11 cellular contexts compared by ENCODE assay signal in genomic region chr2:96115631-96116423, GRCh38. TPM values are rescaled to one million over a fixed set of nuclear protein-coding genes. Genes with fewer than 3 reads are reported as not detected.
DNase-seq lines count a peak whose midpoint lies in the region; ATAC-seq, FAIRE-seq and TF ChIP-seq lines count a peak whose summit lies in the region.
"Had no signal": no experiment of that assay in that cellular context is flagged by ENCODE, and none has a peak within 500 bp of the region (broad histone marks: within the 10 kb centered on the region; RNA-seq: fewer than 3 reads in every experiment).

No MANE protein-coding gene starts in this region.

- in situ Hi-C loops in K562 (cut with MboI), result no loop called here

- no peak overlapping the region for H3K4me2 ChIP-seq in K562 (ENCODE audit: insufficient read depth, low read length)

- CTCF ChIA-PET in activated CD4-positive, alpha-beta T cell treated with anti-CD3 and anti-CD28 coated beads, Interleukin-2, amount 10 ng/mL, durations not matched to agents 7 days and 5 days (lab: Charles Lee), result interaction anchor here (0.9 to 3.6 kb wide), 9 partner anchors 8 to 106 kb away, joined by 3 to 28 read pairs (median 5); partner anchors contain the start of gene ASTL
- CTCF ChIA-PET in K562 (lab: Yijun Ruan, JAX; ENCODE audit: low intra/inter-chr PET ratio), result interaction anchor here (2.2 to 2.6 kb wide), 2 partner anchors 93 to 123 kb away, joined by 12 to 39 read pairs; no protein-coding TSS in a partner anchor

- POLR2A ChIA-PET in activated CD4-positive, alpha-beta T cell treated with anti-CD3 and anti-CD28 coated beads, Interleukin-2, amount 10 ng/mL, durations not matched to agents 7 days and 5 days (lab: Charles Lee), result no interaction called here
- POLR2A ChIA-PET in K562 (lab: Yijun Ruan, JAX), result interaction anchor here (0.6 to 0.9 kb wide), 2 partner anchors 8 to 30 kb away, joined by 4 to 5 read pairs; no protein-coding TSS in a partner anchor

- ATAC-seq in K562, result no peak
- ATAC-seq in memory B cell (ENCODE audit: low read depth), result no peak

- peak overlapping the region; percentile 68 for H3K4me3 Mint-ChIP-seq in activated CD4-positive, alpha-beta T cell treated with anti-CD3 and anti-CD28 coated beads, Interleukin-2, amount 10 ng/mL, durations not matched to agents 7 days and 5 days
- peak overlapping the region; percentile 92 for H3K4me3 Mint-ChIP-seq in memory B cell

- H3K27me3 Mint-ChIP-seq in activated CD4-positive, alpha-beta T cell treated with anti-CD3 and anti-CD28 coated beads, Interleukin-2, amount 10 ng/mL, durations not matched to agents 7 days and 5 days, result peaks cover 29% of the 10 kb centered on the region
- peaks cover 19% of the 10 kb centered on the region for H3K27me3 Mint-ChIP-seq in memory B cell

- TF ChIP-seq CTCF in K562 (IDR thresholded peaks at IDR 0.05 in 2 of 3, conservative IDR thresholded peaks at IDR 0.05 in 1 of 3; ENCODE audit: insufficient read depth in 2 of 3, low read depth in 1 of 3, low read length in 3 of 3) (no peak), tibial nerve (IDR thresholded peaks at IDR 0.05) (no peak)

- FAIRE-seq in K562 (lab: Jason Lieb, UNC), result no peak
- FAIRE-seq: A204.1 had no signal

- H3K9me3 ChIP-seq in K562 (replicated peaks; ENCODE audit: control insufficient read depth, insufficient read depth, low read depth, low read length) (no peaks in the 10 kb centered on the region), tibial nerve (no peaks in the 10 kb centered on the region)

- no peaks in the 10 kb centered on the region for H3K36me3 Mint-ChIP-seq in activated CD4-positive, alpha-beta T cell treated with anti-CD3 and anti-CD28 coated beads, Interleukin-2, amount 10 ng/mL, durations not matched to agents 7 days and 5 days (ENCODE audit: low read depth)
- H3K36me3 Mint-ChIP-seq in memory B cell, result no peaks in the 10 kb centered on the region

- TF ChIP-seq POLR2A in K562 (conservative IDR thresholded peaks at IDR 0.05) (no peak), tibial nerve (IDR thresholded peaks at IDR 0.05) (no peak)

- H3K4me1 ChIP-seq in K562 (replicated peaks in 1 of 2; ENCODE audit: control insufficient read depth in 2 of 2, insufficient read depth in 2 of 2, low read length in 2 of 2), result peaks cover 3 to 48% of the 10 kb centered on the region in 2 experiments; a peak in 4 of 5 replicates
- peaks cover 0 to 19% (median 5%) of the 10 kb centered on the region in 4 donors for H3K4me1 ChIP-seq in tibial nerve

- H3K27ac ChIP-seq in K562 (ENCODE audit: extremely low read depth, low read depth, low read length) (no peak overlapping the region), tibial nerve (peak overlapping the region in 2 of 4 donors; percentile 58 to 60)

- no peaks in the 10 kb centered on the region for H3K79me2 ChIP-seq in K562 (ENCODE audit: control insufficient read depth, insufficient read depth, low read length)

- no peaks in the 10 kb centered on the region for H3K9me1 ChIP-seq in K562 (ENCODE audit: control insufficient read depth, insufficient read depth, low read length)

- H3K9me3 Mint-ChIP-seq in activated CD4-positive, alpha-beta T cell treated with anti-CD3 and anti-CD28 coated beads, Interleukin-2, amount 10 ng/mL, durations not matched to agents 7 days and 5 days, result no peaks in the 10 kb centered on the region
- no peaks in the 10 kb centered on the region for H3K9me3 Mint-ChIP-seq in memory B cell

- intact Hi-C loops in K562 (cut with micrococcal nuclease), result no loop called here

- peaks cover 10% of the 10 kb centered on the region for H4K20me1 ChIP-seq in K562 (replicated peaks; ENCODE audit: control insufficient read depth, insufficient read depth, low read length)

- H3K9ac ChIP-seq in K562 (ENCODE audit: insufficient read depth in 1 of 2, low read depth in 2 of 2, low read length in 2 of 2), result no peak overlapping the region

- H3K4me1 Mint-ChIP-seq in activated CD4-positive, alpha-beta T cell treated with anti-CD3 and anti-CD28 coated beads, Interleukin-2, amount 10 ng/mL, durations not matched to agents 7 days and 5 days, result peaks cover 17% of the 10 kb centered on the region
- peaks cover 17% of the 10 kb centered on the region for H3K4me1 Mint-ChIP-seq in memory B cell

- H3K36me3 ChIP-seq in K562 (ENCODE audit: control insufficient read depth, insufficient read depth, low read length) (no peaks in the 10 kb centered on the region), tibial nerve (no peaks in the 10 kb centered on the region)

- no peak overlapping the region for H2AFZ ChIP-seq in K562 (ENCODE audit: low read depth, low read length)

- no peak overlapping the region for H3K27ac Mint-ChIP-seq in activated CD4-positive, alpha-beta T cell treated with anti-CD3 and anti-CD28 coated beads, Interleukin-2, amount 10 ng/mL, durations not matched to agents 7 days and 5 days
- H3K27ac Mint-ChIP-seq in memory B cell, result no peak overlapping the region

- DNase-seq in activated CD4-positive, alpha-beta T cell treated with anti-CD3 and anti-CD28 coated beads, Interleukin-2, amount 10 ng/mL, durations not matched to agents 7 days and 5 days, result no peak
- DNase-seq in activated CD4-positive, alpha-beta T cell treated with anti-CD3 and anti-CD28 coated beads, Interleukin-2, amount 50 U/mL, for 4 hours, result no peak
- DNase-seq in K562 (ENCODE audit: extremely low read depth in 1 of 4, low spot score in 3 of 4) (no peak), memory B cell (ENCODE audit: low spot score in 2 of 2) (no peak), tibial nerve (ENCODE audit: low spot score in 2 of 2) (no peak), NCI-H774 (lab: John Stamatoyannopoulos, UW) (no peak), NCI-H510A (lab: John Stamatoyannopoulos, UW) (no peak), NCI-H82 (lab: John Stamatoyannopoulos, UW) (no peak)
- DNase-seq: kidney glomerular epithelial cell, NCI-H1105 had no signal

- no TSS peak for BruUV-seq in K562 (replicated peaks; lab: Mats Ljungman, UMichigan)

- 82% methylated on average over 40 of the region's 77 CpGs for WGBS in K562 (ENCODE audit: insufficient coverage, low coverage, missing lambda C conversion rate)
- WGBS in tibial nerve, 2 donors, result 62 to 67% methylated on average over 47 to 59 of the region's 77 CpGs

- H3K4me3 ChIP-seq in K562, result no peak overlapping the region
- H3K4me3 ChIP-seq in tibial nerve, result peak overlapping the region; percentile 34 to 61 (median 50)

- TF ChIP-seq RAD21 in K562 (CRISPR knock-in tag; conservative IDR thresholded peaks at IDR 0.05 in 1 of 2, IDR thresholded peaks at IDR 0.05 in 1 of 2), result no peak

- TF ChIP-seq EP300 in K562 (IDR thresholded peaks at IDR 0.05; ENCODE audit: low read length), result no peak
- TF ChIP-seq EP300 in tibial nerve (IDR thresholded peaks at IDR 0.05), result no peak

- H3K27me3 ChIP-seq in K562 (ENCODE audit: control insufficient read depth in 2 of 2, insufficient read depth in 2 of 2, low read length in 2 of 2) (peaks cover 6 to 78% of the 10 kb centered on the region in 2 experiments; a peak in 4 of 5 replicates), tibial nerve (peaks cover 0 to 54% of the 10 kb centered on the region in 2 donors)

RNA-seq across cellular contexts. Expression of gene ADRA2B, which starts 0.5 kb away (rescaled TPM):
- under 1 TPM in 1 of 2 experiments, not detected in 1; 0.06 TPM for total RNA-seq in activated CD4-positive, alpha-beta T cell treated with anti-CD3 and anti-CD28 coated beads, Interleukin-2, amount 10 ng/mL, durations not matched to agents 7 days and 5 days
- 0.07 and 0.11 TPM in 2 replicates for total RNA-seq in K562 (2011; cell fraction: chromatin; rRNA removed; ENCODE audit: low replicate concordance)
- total RNA-seq in K562 (2011; cell fraction: nucleolus; rRNA removed), result 0.13 and 0.17 TPM in 2 replicates
- total RNA-seq in K562 (2011; cell fraction: nucleoplasm; rRNA removed), result not detected in 2 replicates
- total RNA-seq in K562 (2014; rRNA removed) (not detected in 2 replicates), K562 (2014; rRNA removed; fragmentation: Illumina TruSeq; extraction: Trizol) (not detected in 2 replicates), K562 (2015; rRNA removed; fragmentation: Illumina TruSeq; extraction: Trizol) (not detected in 2 replicates), K562 (2021) (not detected in 2 replicates), tibial nerve (1 to 10 TPM; 2.1 to 5.0 (median 4.7) TPM)
- polyA plus RNA-seq in K562 (2011; rRNA removed) (not detected in 2 replicates), K562 (2014; fragmentation: Illumina TruSeq; extraction: Trizol) (not detected in 2 replicates), K562 (2014; fragmentation: Nextera tagmentation; extraction: Ambion mirVana) (not detected), K562 (2014; rRNA removed) (not detected in 2 replicates)
- polyA plus RNA-seq in K562 (2011; cell fraction: cytosol; rRNA removed), result 0.04 TPM in 1 of 2 replicates, not detected in the other
- polyA plus RNA-seq in K562 (2011; cell fraction: nucleus; rRNA removed), result 0.14 and 0.27 TPM in 2 replicates
- polyA plus RNA-seq in K562 (2012), result 0.03 TPM in 1 of 2 replicates, not detected in the other
- polyA minus RNA-seq in K562 (2011; rRNA and poly(A)+ RNA removed), result not detected in 2 replicates
- polyA minus RNA-seq in K562 (2011; cell fraction: cytosol; rRNA and poly(A)+ RNA removed), result not detected in 2 replicates
- not detected in 2 replicates for polyA minus RNA-seq in K562 (2011; cell fraction: nucleus; rRNA and poly(A)+ RNA removed)

RNA-seq across cellular contexts. Expression of gene ASTL, which starts 22.5 kb away (rescaled TPM):
- under 1 TPM in 1 of 2 experiments, not detected in 1; 0.22 TPM for total RNA-seq in activated CD4-positive, alpha-beta T cell treated with anti-CD3 and anti-CD28 coated beads, Interleukin-2, amount 10 ng/mL, durations not matched to agents 7 days and 5 days
- not detected in 2 replicates for total RNA-seq in K562 (2011; cell fraction: chromatin; rRNA removed; ENCODE audit: low replicate concordance)
- not detected in 2 replicates for total RNA-seq in K562 (2011; cell fraction: nucleolus; rRNA removed)
- total RNA-seq in K562 (2011; cell fraction: nucleoplasm; rRNA removed), result not detected in 2 replicates
- total RNA-seq in K562 (2014; rRNA removed), result not detected in 2 replicates
- not detected in 2 replicates for total RNA-seq in K562 (2014; rRNA removed; fragmentation: Illumina TruSeq; extraction: Trizol)
- total RNA-seq in K562 (2015; rRNA removed; fragmentation: Illumina TruSeq; extraction: Trizol), result not detected in 2 replicates
- total RNA-seq in K562 (2021), result not detected in 2 replicates
- not detected in 2 replicates for polyA plus RNA-seq in K562 (2011; rRNA removed)
- polyA plus RNA-seq in K562 (2011; cell fraction: cytosol; rRNA removed), result not detected in 2 replicates
- polyA plus RNA-seq in K562 (2011; cell fraction: nucleus; rRNA removed), result not detected in 2 replicates
- polyA plus RNA-seq in K562 (2012), result not detected in 2 replicates
- not detected in 2 replicates for polyA plus RNA-seq in K562 (2014; fragmentation: Illumina TruSeq; extraction: Trizol)
- polyA plus RNA-seq in K562 (2014; fragmentation: Nextera tagmentation; extraction: Ambion mirVana), result not detected
- not detected in 2 replicates for polyA plus RNA-seq in K562 (2014; rRNA removed)
- polyA minus RNA-seq in K562 (2011; rRNA and poly(A)+ RNA removed), result not detected in 2 replicates
- not detected in 2 replicates for polyA minus RNA-seq in K562 (2011; cell fraction: cytosol; rRNA and poly(A)+ RNA removed)
- polyA minus RNA-seq in K562 (2011; cell fraction: nucleus; rRNA and poly(A)+ RNA removed), result not detected in 2 replicates
- total RNA-seq in tibial nerve, result under 1 TPM in 1 of 4 donors, not detected in 3; 0.60 TPM

RNA-seq across cellular contexts. Expression of gene DUSP2, which starts 29.4 kb away (rescaled TPM):
- total RNA-seq in activated CD4-positive, alpha-beta T cell treated with anti-CD3 and anti-CD28 coated beads, Interleukin-2, amount 10 ng/mL, durations not matched to agents 7 days and 5 days, result 10 to 100 TPM; 11.9 to 14.2 TPM
- total RNA-seq in K562 (2011; cell fraction: chromatin; rRNA removed; ENCODE audit: low replicate concordance), result 0.16 TPM in 1 of 2 replicates, not detected in the other
- 0.33 TPM in 1 of 2 replicates, not detected in the other for total RNA-seq in K562 (2011; cell fraction: nucleolus; rRNA removed)
- total RNA-seq in K562 (2011; cell fraction: nucleoplasm; rRNA removed), result not detected in 2 replicates
- total RNA-seq in K562 (2014; rRNA removed) (not detected in 2 replicates), K562 (2014; rRNA removed; fragmentation: Illumina TruSeq; extraction: Trizol) (not detected in 2 replicates), K562 (2015; rRNA removed; fragmentation: Illumina TruSeq; extraction: Trizol) (not detected in 2 replicates), K562 (2021) (0.18 and 0.42 TPM in 2 replicates), tibial nerve (10 to 100 TPM; 14.0 to 21.1 (median 15.6) TPM)
- polyA plus RNA-seq in K562 (2011; rRNA removed) (0.04 TPM in 1 of 2 replicates, not detected in the other), K562 (2014; fragmentation: Illumina TruSeq; extraction: Trizol) (not detected in 2 replicates), K562 (2014; fragmentation: Nextera tagmentation; extraction: Ambion mirVana) (not detected), K562 (2014; rRNA removed) (not detected in 2 replicates)
- 0.06 and 0.07 TPM in 2 replicates for polyA plus RNA-seq in K562 (2011; cell fraction: cytosol; rRNA removed)
- 0.14 and 0.64 TPM in 2 replicates for polyA plus RNA-seq in K562 (2011; cell fraction: nucleus; rRNA removed)
- polyA plus RNA-seq in K562 (2012), result 0.08 TPM in 1 of 2 replicates, not detected in the other
- not detected in 2 replicates for polyA minus RNA-seq in K562 (2011; rRNA and poly(A)+ RNA removed)
- 0.76 and 1.8 TPM in 2 replicates for polyA minus RNA-seq in K562 (2011; cell fraction: cytosol; rRNA and poly(A)+ RNA removed)
- 0.40 and 0.89 TPM in 2 replicates for polyA minus RNA-seq in K562 (2011; cell fraction: nucleus; rRNA and poly(A)+ RNA removed)

Comparison
In these comparisons a context has a peak if more than half of its experiments do, and no peak if none do; other contexts are left out.
1. RNA of gene DUSP2, which starts 29.4 kb away (total RNA-seq): 14.0 to 21.1 TPM in tibial nerve and 11.9 to 14.2 TPM in activated CD4-positive, alpha-beta T cell treated with anti-CD3 and anti-CD28 coated beads, Interleukin-2, amount 10 ng/mL, durations not matched to agents 7 days and 5 days; 0.16 to 0.42 TPM in K562; every median in the first group is over 4 times any median in the second.